Comparison of ENCODE assay signal across 1 cellular context in the genomic region with DNA sequence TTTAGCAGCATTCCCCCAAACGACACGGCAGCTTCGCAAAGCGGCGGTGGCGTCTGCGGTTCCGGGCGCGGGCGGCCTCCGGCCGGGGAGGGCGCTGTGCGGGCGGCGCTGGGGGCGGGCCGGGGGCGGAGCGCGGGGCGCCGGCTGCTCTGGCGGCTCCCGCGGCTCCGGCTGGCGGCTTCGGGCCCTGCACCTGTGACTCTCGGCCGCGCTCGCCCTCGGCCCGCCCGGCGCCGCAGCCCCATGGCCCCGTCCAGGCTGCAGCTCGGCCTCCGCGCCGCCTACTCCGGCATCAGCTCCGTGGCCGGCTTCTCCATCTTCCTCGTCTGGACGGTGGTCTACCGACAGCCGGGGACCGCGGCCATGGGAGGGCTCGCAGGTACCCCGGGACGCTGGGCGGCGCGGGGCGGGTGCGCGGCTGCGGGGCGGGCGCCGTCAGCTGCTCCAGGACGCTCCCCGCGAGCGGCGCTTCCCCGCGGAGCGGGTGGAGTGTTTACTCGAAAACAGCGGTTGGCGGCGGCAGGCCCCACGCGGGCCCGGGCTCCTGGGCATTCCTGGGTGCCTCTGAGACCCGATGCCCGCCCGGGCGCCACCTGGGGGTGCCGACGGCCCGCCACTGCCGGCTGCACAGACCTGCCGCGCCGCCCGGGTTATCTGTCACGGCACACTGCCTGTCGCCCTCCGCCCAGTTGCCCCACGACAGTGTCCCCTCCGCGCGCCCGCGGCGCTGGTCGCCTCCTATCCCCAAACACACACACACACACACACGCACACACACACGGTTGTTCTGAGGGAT.
TF ChIP-seq lines count a peak whose summit lies in the region.

Gene SLC48A1, plus strand, starts transcription at position 177 of the 796 bp plus-strand sequence. Its CDS starts 67 bp downstream, at position 244.

TF ChIP-seq in K562, 482 proteins besides CTCF, POLR2A, EP300 and RAD21 (continued from another document):
- TF ChIP-seq, protein P1, sequence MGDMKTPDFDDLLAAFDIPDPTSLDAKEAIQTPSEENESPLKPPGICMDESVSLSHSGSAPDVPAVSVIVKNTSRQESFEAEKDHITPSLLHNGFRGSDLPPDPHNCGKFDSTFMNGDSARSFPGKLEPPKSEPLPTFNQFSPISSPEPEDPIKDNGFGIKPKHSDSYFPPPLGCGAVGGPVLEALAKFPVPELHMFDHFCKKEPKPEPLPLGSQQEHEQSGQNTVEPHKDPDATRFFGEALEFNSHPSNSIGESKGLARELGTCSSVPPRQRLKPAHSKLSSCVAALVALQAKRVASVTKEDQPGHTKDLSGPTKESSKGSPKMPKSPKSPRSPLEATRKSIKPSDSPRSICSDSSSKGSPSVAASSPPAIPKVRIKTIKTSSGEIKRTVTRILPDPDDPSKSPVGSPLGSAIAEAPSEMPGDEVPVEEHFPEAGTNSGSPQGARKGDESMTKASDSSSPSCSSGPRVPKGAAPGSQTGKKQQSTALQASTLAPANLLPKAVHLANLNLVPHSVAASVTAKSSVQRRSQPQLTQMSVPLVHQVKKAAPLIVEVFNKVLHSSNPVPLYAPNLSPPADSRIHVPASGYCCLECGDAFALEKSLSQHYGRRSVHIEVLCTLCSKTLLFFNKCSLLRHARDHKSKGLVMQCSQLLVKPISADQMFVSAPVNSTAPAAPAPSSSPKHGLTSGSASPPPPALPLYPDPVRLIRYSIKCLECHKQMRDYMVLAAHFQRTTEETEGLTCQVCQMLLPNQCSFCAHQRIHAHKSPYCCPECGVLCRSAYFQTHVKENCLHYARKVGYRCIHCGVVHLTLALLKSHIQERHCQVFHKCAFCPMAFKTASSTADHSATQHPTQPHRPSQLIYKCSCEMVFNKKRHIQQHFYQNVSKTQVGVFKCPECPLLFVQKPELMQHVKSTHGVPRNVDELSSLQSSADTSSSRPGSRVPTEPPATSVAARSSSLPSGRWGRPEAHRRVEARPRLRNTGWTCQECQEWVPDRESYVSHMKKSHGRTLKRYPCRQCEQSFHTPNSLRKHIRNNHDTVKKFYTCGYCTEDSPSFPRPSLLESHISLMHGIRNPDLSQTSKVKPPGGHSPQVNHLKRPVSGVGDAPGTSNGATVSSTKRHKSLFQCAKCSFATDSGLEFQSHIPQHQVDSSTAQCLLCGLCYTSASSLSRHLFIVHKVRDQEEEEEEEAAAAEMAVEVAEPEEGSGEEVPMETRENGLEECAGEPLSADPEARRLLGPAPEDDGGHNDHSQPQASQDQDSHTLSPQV (IDR thresholded peaks at IDR 0.05) = 0 out of 2 replicates have a peak, but pooled peaks have one; percentile 39
- peak; percentile 81 for TF ChIP-seq ELF1 (tag; IDR thresholded peaks at IDR 0.05)
- peak; percentile 65 for TF ChIP-seq SIN3B (IDR thresholded peaks at IDR 0.05; ENCODE audit: low read depth)
- peak; percentile 78; the same call in 1 of the 2 replicates for TF ChIP-seq ILF3 (IDR thresholded peaks at IDR 0.05; ENCODE audit: borderline replicate concordance)
- peak; percentile 42; the same call in 1 of the 2 replicates for TF ChIP-seq HCFC1 (IDR thresholded peaks at IDR 0.05; ENCODE audit: low read depth, low read length)
- TF ChIP-seq SMARCA4 (IDR thresholded peaks at IDR 0.05) = peak; percentile 58; the same call in 1 of the 2 replicates
- peak; percentile 53; the same call in 1 of the 2 replicates for TF ChIP-seq ETV5 (CRISPR knock-in tag; IDR thresholded peaks at IDR 0.05; ENCODE audit: low read depth)
- peak; percentile 82 for TF ChIP-seq POLR2G (IDR thresholded peaks at IDR 0.05; ENCODE audit: low read depth, low read length)
- TF ChIP-seq RBBP5 (IDR thresholded peaks at IDR 0.05; ENCODE audit: borderline replicate concordance, insufficient read depth, low read length, poor library complexity, severe bottlenecking) = peak; percentile 49
- TF ChIP-seq, protein P2, sequence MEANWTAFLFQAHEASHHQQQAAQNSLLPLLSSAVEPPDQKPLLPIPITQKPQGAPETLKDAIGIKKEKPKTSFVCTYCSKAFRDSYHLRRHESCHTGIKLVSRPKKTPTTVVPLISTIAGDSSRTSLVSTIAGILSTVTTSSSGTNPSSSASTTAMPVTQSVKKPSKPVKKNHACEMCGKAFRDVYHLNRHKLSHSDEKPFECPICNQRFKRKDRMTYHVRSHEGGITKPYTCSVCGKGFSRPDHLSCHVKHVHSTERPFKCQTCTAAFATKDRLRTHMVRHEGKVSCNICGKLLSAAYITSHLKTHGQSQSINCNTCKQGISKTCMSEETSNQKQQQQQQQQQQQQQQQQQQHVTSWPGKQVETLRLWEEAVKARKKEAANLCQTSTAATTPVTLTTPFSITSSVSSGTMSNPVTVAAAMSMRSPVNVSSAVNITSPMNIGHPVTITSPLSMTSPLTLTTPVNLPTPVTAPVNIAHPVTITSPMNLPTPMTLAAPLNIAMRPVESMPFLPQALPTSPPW (CRISPR knock-in tag; IDR thresholded peaks at IDR 0.05) = peak; percentile 79
- TF ChIP-seq GATAD2B (IDR thresholded peaks at IDR 0.05; ENCODE audit: borderline replicate concordance) = peak; percentile 82; the same call in 1 of the 2 replicates
- TF ChIP-seq MLLT1 (IDR thresholded peaks at IDR 0.05) = peak in 1 of 2 experiments; percentile 85; a peak in 2 of 4 replicates
- TF ChIP-seq, protein P3, sequence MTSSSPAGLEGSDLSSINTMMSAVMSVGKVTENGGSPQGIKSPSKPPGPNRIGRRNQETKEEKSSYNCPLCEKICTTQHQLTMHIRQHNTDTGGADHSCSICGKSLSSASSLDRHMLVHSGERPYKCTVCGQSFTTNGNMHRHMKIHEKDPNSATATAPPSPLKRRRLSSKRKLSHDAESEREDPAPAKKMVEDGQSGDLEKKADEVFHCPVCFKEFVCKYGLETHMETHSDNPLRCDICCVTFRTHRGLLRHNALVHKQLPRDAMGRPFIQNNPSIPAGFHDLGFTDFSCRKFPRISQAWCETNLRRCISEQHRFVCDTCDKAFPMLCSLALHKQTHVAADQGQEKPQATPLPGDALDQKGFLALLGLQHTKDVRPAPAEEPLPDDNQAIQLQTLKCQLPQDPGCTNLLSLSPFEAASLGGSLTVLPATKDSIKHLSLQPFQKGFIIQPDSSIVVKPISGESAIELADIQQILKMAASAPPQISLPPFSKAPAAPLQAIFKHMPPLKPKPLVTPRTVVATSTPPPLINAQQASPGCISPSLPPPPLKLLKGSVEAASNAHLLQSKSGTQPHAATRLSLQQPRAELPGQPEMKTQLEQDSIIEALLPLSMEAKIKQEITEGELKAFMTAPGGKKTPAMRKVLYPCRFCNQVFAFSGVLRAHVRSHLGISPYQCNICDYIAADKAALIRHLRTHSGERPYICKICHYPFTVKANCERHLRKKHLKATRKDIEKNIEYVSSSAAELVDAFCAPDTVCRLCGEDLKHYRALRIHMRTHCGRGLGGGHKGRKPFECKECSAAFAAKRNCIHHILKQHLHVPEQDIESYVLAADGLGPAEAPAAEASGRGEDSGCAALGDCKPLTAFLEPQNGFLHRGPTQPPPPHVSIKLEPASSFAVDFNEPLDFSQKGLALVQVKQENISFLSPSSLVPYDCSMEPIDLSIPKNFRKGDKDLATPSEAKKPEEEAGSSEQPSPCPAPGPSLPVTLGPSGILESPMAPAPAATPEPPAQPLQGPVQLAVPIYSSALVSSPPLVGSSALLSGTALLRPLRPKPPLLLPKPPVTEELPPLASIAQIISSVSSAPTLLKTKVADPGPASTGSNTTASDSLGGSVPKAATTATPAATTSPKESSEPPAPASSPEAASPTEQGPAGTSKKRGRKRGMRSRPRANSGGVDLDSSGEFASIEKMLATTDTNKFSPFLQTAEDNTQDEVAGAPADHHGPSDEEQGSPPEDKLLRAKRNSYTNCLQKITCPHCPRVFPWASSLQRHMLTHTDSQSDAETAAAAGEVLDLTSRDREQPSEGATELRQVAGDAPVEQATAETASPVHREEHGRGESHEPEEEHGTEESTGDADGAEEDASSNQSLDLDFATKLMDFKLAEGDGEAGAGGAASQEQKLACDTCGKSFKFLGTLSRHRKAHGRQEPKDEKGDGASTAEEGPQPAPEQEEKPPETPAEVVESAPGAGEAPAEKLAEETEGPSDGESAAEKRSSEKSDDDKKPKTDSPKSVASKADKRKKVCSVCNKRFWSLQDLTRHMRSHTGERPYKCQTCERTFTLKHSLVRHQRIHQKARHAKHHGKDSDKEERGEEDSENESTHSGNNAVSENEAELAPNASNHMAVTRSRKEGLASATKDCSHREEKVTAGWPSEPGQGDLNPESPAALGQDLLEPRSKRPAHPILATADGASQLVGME (CRISPR knock-in tag; IDR thresholded peaks at IDR 0.05) = peak; percentile 74; the same call in 1 of the 2 replicates
- TF ChIP-seq KAT7 (CRISPR knock-in tag; IDR thresholded peaks at IDR 0.05; ENCODE audit: borderline replicate concordance) = peak; percentile 52; the same call in 1 of the 2 replicates
- TF ChIP-seq, protein P4, sequence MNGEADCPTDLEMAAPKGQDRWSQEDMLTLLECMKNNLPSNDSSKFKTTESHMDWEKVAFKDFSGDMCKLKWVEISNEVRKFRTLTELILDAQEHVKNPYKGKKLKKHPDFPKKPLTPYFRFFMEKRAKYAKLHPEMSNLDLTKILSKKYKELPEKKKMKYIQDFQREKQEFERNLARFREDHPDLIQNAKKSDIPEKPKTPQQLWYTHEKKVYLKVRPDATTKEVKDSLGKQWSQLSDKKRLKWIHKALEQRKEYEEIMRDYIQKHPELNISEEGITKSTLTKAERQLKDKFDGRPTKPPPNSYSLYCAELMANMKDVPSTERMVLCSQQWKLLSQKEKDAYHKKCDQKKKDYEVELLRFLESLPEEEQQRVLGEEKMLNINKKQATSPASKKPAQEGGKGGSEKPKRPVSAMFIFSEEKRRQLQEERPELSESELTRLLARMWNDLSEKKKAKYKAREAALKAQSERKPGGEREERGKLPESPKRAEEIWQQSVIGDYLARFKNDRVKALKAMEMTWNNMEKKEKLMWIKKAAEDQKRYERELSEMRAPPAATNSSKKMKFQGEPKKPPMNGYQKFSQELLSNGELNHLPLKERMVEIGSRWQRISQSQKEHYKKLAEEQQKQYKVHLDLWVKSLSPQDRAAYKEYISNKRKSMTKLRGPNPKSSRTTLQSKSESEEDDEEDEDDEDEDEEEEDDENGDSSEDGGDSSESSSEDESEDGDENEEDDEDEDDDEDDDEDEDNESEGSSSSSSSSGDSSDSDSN (IDR thresholded peaks at IDR 0.05; ENCODE audit: borderline replicate concordance in 1 of 2, low read depth in 2 of 2, low read length in 2 of 2) = peak in 1 of 2 experiments; percentile 71; a peak in 2 of 4 replicates
